2 cellular contexts compared by ENCODE assay signal in genomic region chr2:28949190-28949589, GRCh38.
TF ChIP-seq lines count a peak whose summit lies in the region.

No MANE protein-coding gene starts in this region.

TF ChIP-seq in GM23338, 12 proteins besides CTCF, POLR2A, EP300 and RAD21:
- TF ChIP-seq EZH2 (IDR thresholded peaks at IDR 0.05; ENCODE audit: low read depth, unreplicated experiment) (no peak), POLR2AphosphoS5 (IDR thresholded peaks at IDR 0.05; ENCODE audit: low read depth) (peak; percentile 6; the same call in 1 of the 2 replicates), EZH2phosphoT487 (IDR thresholded peaks at IDR 0.05; ENCODE audit: unreplicated experiment) (no peak), ZNF331 (CRISPR knock-in tag; IDR thresholded peaks at IDR 0.05; ENCODE audit: low read depth) (no peak), STAT1 (IDR thresholded peaks at IDR 0.05; ENCODE audit: unreplicated experiment) (no peak)

TF ChIP-seq in K562, 482 proteins besides CTCF, POLR2A, EP300 and RAD21:
- peak; percentile 81; the same call in 1 of the 2 replicates for TF ChIP-seq POLR2AphosphoS2 (IDR thresholded peaks at IDR 0.05; ENCODE audit: low read length)
- no peak for TF ChIP-seq SREBF1 (IDR thresholded peaks at IDR 0.05; ENCODE audit: borderline replicate concordance, low read depth, low read length)
